Comparison of ENCODE assay signal across 10 cellular contexts in genomic region chr16:31714899-31715504, GRCh38.
DNase-seq lines count a peak whose midpoint lies in the region; ATAC-seq and TF ChIP-seq lines count a peak whose summit lies in the region.
"Had no signal": no experiment of that assay in that cellular context is flagged by ENCODE, and none has a peak within 500 bp of the region (broad histone marks: within the 10 kb centered on the region; RNA-seq: fewer than 3 reads in every experiment).

No MANE protein-coding gene starts in this region.

- intact Hi-C loops in Panc1 (cut with micrococcal nuclease; ENCODE audit: unreplicated experiment) (loop anchor here (10.0 kb wide), 1 partner anchor 150 kb away; no protein-coding TSS in a partner anchor), tibial artery (cut with DNase I; ENCODE audit: low total_unique reads) (no loop called here), heart left ventricle (cut with DNase I) (loop anchor here in 8 of 10 donors (5.0 to 10.0 kb wide), 6 partner anchors 150 to 250 kb away; partner anchors contain the start of genes ZNF267 (in 5 of the 8) and RUSF1 (in 2 of the 8))

- H4K20me1 ChIP-seq in fibroblast of lung (ENCODE audit: control insufficient read depth, extremely low read depth, insufficient read depth, low read length), result no peaks in the 10 kb centered on the region

- TF ChIP-seq CTCF in Panc1 (IDR thresholded peaks at IDR 0.05) (peak; percentile 30), fibroblast of lung (conservative IDR thresholded peaks at IDR 0.05 in 1 of 2, IDR thresholded peaks at IDR 0.05 in 1 of 2; ENCODE audit: low read depth in 1 of 2, low read length in 2 of 2) (no peak), tibial artery (IDR thresholded peaks at IDR 0.05) (no peak), heart left ventricle (IDR thresholded peaks at IDR 0.05) (no peak)

- H2AFZ ChIP-seq in fibroblast of lung (ENCODE audit: low read length), result no peak overlapping the region

- BruUV-seq in Panc1 (replicated peaks; lab: Mats Ljungman, UMichigan), result no TSS peak

- H3K9me3 ChIP-seq in Panc1 (ENCODE audit: control insufficient read depth, insufficient read depth, low read depth, low read length) (no peaks in the 10 kb centered on the region), fibroblast of lung (ENCODE audit: control insufficient read depth, insufficient read depth, low read depth, low read length) (no peaks in the 10 kb centered on the region), tibial artery (no peaks in the 10 kb centered on the region), heart left ventricle (peaks cover 0 to 2% (median 0%) of the 10 kb centered on the region in 12 donors)
- H3K9me3 ChIP-seq: thoracic aorta had no signal

- peak overlapping the region; percentile 99 for H3K4me3 Mint-ChIP-seq in activated naive CD4-positive, alpha-beta T cell treated with anti-CD3 and anti-CD28 coated beads, Interleukin-2, amount 10 ng/mL, durations not matched to agents 7 days and 5 days
- H3K4me3 Mint-ChIP-seq in stimulated activated naive CD8-positive, alpha-beta T cell treated with anti-CD3 and anti-CD28 coated beads, Interleukin-15, Interleukin-2, amounts not matched to agents 100 ng/mL and 50 ng/mL, for 24 hours, result peak overlapping the region; percentile 98

- peaks cover 21% of the 10 kb centered on the region for H3K79me2 ChIP-seq in fibroblast of lung (ENCODE audit: control insufficient read depth, insufficient read depth, low read length)

- in situ Hi-C loops in Panc1 (cut with HindIII; ENCODE audit: low pct_unique_long_range_greater_than_20kb, low sequenced_read_pairs), result no loop called here

- no peak for DNase-seq in activated naive CD4-positive, alpha-beta T cell treated with anti-CD3 and anti-CD28 coated beads, Interleukin-2, amount 10 ng/mL, durations not matched to agents 7 days and 5 days
- no peak for DNase-seq in activated naive CD4-positive, alpha-beta T cell (lab: John Stamatoyannopoulos, UW)
- DNase-seq in Panc1 (ENCODE audit: low read depth, low spot score), result no peak
- no peak for DNase-seq in fibroblast of lung (ENCODE audit: low read depth in 2 of 2)
- no peak for DNase-seq in tibial artery
- DNase-seq in heart left ventricle, result no peak
- DNase-seq: right cardiac atrium had no signal

- peaks cover 31% of the 10 kb centered on the region for H3K9me3 Mint-ChIP-seq in activated naive CD4-positive, alpha-beta T cell treated with anti-CD3 and anti-CD28 coated beads, Interleukin-2, amount 10 ng/mL, durations not matched to agents 7 days and 5 days
- H3K9me3 Mint-ChIP-seq in stimulated activated naive CD8-positive, alpha-beta T cell treated with anti-CD3 and anti-CD28 coated beads, Interleukin-15, Interleukin-2, amounts not matched to agents 100 ng/mL and 50 ng/mL, for 24 hours, result peaks cover 3% of the 10 kb centered on the region

- no peaks in the 10 kb centered on the region for H3K27me3 Mint-ChIP-seq in activated naive CD4-positive, alpha-beta T cell treated with anti-CD3 and anti-CD28 coated beads, Interleukin-2, amount 10 ng/mL, durations not matched to agents 7 days and 5 days
- no peaks in the 10 kb centered on the region for H3K27me3 Mint-ChIP-seq in stimulated activated naive CD8-positive, alpha-beta T cell treated with anti-CD3 and anti-CD28 coated beads, Interleukin-15, Interleukin-2, amounts not matched to agents 100 ng/mL and 50 ng/mL, for 24 hours

- peak overlapping the region; percentile 78 for H3K4me2 ChIP-seq in fibroblast of lung (ENCODE audit: extremely low read depth, insufficient read depth, low read length)

- H3K36me3 ChIP-seq in Panc1 (ENCODE audit: control insufficient read depth, insufficient read depth, low read length), result no peaks in the 10 kb centered on the region; the same call in 1 of the 2 replicates
- peaks cover 2% of the 10 kb centered on the region for H3K36me3 ChIP-seq in fibroblast of lung (ENCODE audit: control insufficient read depth, insufficient read depth, low read length)
- H3K36me3 ChIP-seq in tibial artery, result peaks cover 0 to 9% (median 5%) of the 10 kb centered on the region in 3 donors
- H3K36me3 ChIP-seq in heart left ventricle, result peaks cover 0 to 5% (median 0%) of the 10 kb centered on the region in 9 donors
- H3K36me3 ChIP-seq: thoracic aorta had no signal

- 77 to 94% (median 80%) methylated on average over 2 of the region's 2 CpGs for WGBS in heart left ventricle, 4 donors

- POLR2A ChIA-PET in Panc1 (lab: Charles Lee), result no interaction called here

- H3K4me1 ChIP-seq in Panc1 (ENCODE audit: control insufficient read depth, insufficient read depth, low read length), result peaks cover 6% of the 10 kb centered on the region
- peaks cover 4% of the 10 kb centered on the region for H3K4me1 ChIP-seq in fibroblast of lung (ENCODE audit: control insufficient read depth, extremely low read depth, insufficient read depth, low read length)
- H3K4me1 ChIP-seq in tibial artery, result peaks cover 0 to 34% (median 22%) of the 10 kb centered on the region in 4 donors
- peaks cover 0 to 43% (median 22%) of the 10 kb centered on the region in 12 donors for H3K4me1 ChIP-seq in heart left ventricle

- TF ChIP-seq POLR2A in heart left ventricle (IDR thresholded peaks at IDR 0.05), result no peak

- H3K36me3 Mint-ChIP-seq in activated naive CD4-positive, alpha-beta T cell treated with anti-CD3 and anti-CD28 coated beads, Interleukin-2, amount 10 ng/mL, durations not matched to agents 7 days and 5 days, result peaks cover 68% of the 10 kb centered on the region
- peaks cover 59% of the 10 kb centered on the region for H3K36me3 Mint-ChIP-seq in stimulated activated naive CD8-positive, alpha-beta T cell treated with anti-CD3 and anti-CD28 coated beads, Interleukin-15, Interleukin-2, amounts not matched to agents 100 ng/mL and 50 ng/mL, for 24 hours (ENCODE audit: low read depth)

- H3K9ac ChIP-seq in fibroblast of lung (ENCODE audit: insufficient read depth, low read length), result no peak overlapping the region

- H3K27ac Mint-ChIP-seq in activated naive CD4-positive, alpha-beta T cell treated with anti-CD3 and anti-CD28 coated beads, Interleukin-2, amount 10 ng/mL, durations not matched to agents 7 days and 5 days, result peak overlapping the region; percentile 73
- peak overlapping the region; percentile 76 for H3K27ac Mint-ChIP-seq in stimulated activated naive CD8-positive, alpha-beta T cell treated with anti-CD3 and anti-CD28 coated beads, Interleukin-15, Interleukin-2, amounts not matched to agents 100 ng/mL and 50 ng/mL, for 24 hours

- no peaks in the 10 kb centered on the region for H3K27me3 ChIP-seq in Panc1 (ENCODE audit: control insufficient read depth, insufficient read depth, low read length)
- H3K27me3 ChIP-seq in fibroblast of lung (ENCODE audit: control insufficient read depth, insufficient read depth, low read length), result no peaks in the 10 kb centered on the region
- H3K27me3 ChIP-seq in tibial artery, result no peaks in the 10 kb centered on the region
- no peaks in the 10 kb centered on the region for H3K27me3 ChIP-seq in heart left ventricle

- ATAC-seq in Panc1, result no peak
- no peak for ATAC-seq in HG03135 (IDR thresholded peaks at IDR 0.05; ENCODE audit: unreplicated experiment)
- no peak for ATAC-seq in heart left ventricle
- ATAC-seq: right cardiac atrium had no signal

- peaks cover 46% of the 10 kb centered on the region for H3K4me1 Mint-ChIP-seq in activated naive CD4-positive, alpha-beta T cell treated with anti-CD3 and anti-CD28 coated beads, Interleukin-2, amount 10 ng/mL, durations not matched to agents 7 days and 5 days
- H3K4me1 Mint-ChIP-seq in stimulated activated naive CD8-positive, alpha-beta T cell treated with anti-CD3 and anti-CD28 coated beads, Interleukin-15, Interleukin-2, amounts not matched to agents 100 ng/mL and 50 ng/mL, for 24 hours (ENCODE audit: low read depth), result peaks cover 61% of the 10 kb centered on the region

- CTCF ChIA-PET in activated naive CD4-positive, alpha-beta T cell treated with anti-CD3 and anti-CD28 coated beads, Interleukin-2, amount 10 ng/mL, durations not matched to agents 7 days and 5 days (lab: Charles Lee), result interaction anchor here (0.9 to 1.2 kb wide), 4 partner anchors 8 to 203 kb away, joined by 3 to 4 read pairs (median 3); no protein-coding TSS in a partner anchor
- CTCF ChIA-PET in Panc1 (lab: Charles Lee), result interaction anchor here (0.7 kb wide), 1 partner anchor 214 kb away, joined by 3 read pairs; no protein-coding TSS in a partner anchor

- H3K4me3 ChIP-seq in Panc1 (ENCODE audit: low read depth in 2 of 2, low read length in 2 of 2) (no peak overlapping the region), fibroblast of lung (replicated peaks in 1 of 4; ENCODE audit: control extremely low read depth in 1 of 4, insufficient read depth in 1 of 4, low read depth in 3 of 4, low read length in 4 of 4) (peak overlapping the region in 1 of 4 experiments; percentile 89), tibial artery (no peak overlapping the region), heart left ventricle (peak overlapping the region in 3 of 12 donors; percentile 91 to 100 (median 98))

- H3K27ac ChIP-seq in Panc1 (ENCODE audit: low read length), result no peak overlapping the region; the same call in 1 of the 2 replicates
- H3K27ac ChIP-seq in fibroblast of lung (ENCODE audit: insufficient read depth, low read length), result no peak overlapping the region
- H3K27ac ChIP-seq in tibial artery, result no peak overlapping the region
- H3K27ac ChIP-seq in heart left ventricle, result no peak overlapping the region
